In genomic region chr10:7433861-7434260, GRCh38 we compare ENCODE assay signal across 16 cellular contexts. TPM values are rescaled to one million over a fixed set of nuclear protein-coding genes. Genes with fewer than 3 reads are reported as not detected.
A peak's percentile ranks its signal among the peaks of the same experiment; 100 is the strongest.
DNase-seq lines count a peak whose midpoint lies in the region; ATAC-seq, FAIRE-seq and TF ChIP-seq lines count a peak whose summit lies in the region.
"Had no signal": no experiment of that assay in that cellular context is flagged by ENCODE, and none has a peak within 500 bp of the region (broad histone marks: within the 10 kb centered on the region; RNA-seq: fewer than 3 reads in every experiment).

No MANE protein-coding gene starts in this region.

- intact Hi-C loops in dorsolateral prefrontal cortex (cut with DNase I) (no loop called here), esophagus squamous epithelium (cut with DNase I) (no loop called here)

- H3K27ac Mint-ChIP-seq in nephron, result peak overlapping the region; percentile 49 to 84 (median 61)

- peak overlapping the region in 2 of 3 experiments; percentile 60 to 64 for H3K4me3 Mint-ChIP-seq in nephron

- ATAC-seq in A549, result no peak
- ATAC-seq: GM12878 had no signal

- no peak overlapping the region; the same call in 2 of the 3 replicates for H3K4me3 ChIP-seq in A549
- no peak overlapping the region for H3K4me3 ChIP-seq in OCI-LY1 (ENCODE audit: low read depth, low read length, poor library complexity, severe bottlenecking)
- peak overlapping the region in 33 of 59 donors; percentile 2 to 54 (median 28) for H3K4me3 ChIP-seq in dorsolateral prefrontal cortex
- no peak overlapping the region for H3K4me3 ChIP-seq in esophagus squamous epithelium
- H3K4me3 ChIP-seq: GM12878, PC-9 had no signal

- H3K27me3 Mint-ChIP-seq in nephron (ENCODE audit: low read depth), result peaks cover 12% of the 10 kb centered on the region

- no peaks in the 10 kb centered on the region for H3K79me2 ChIP-seq in OCI-LY1 (ENCODE audit: insufficient read depth, low read length)

- peak overlapping the region; percentile 94; the same call in 1 of the 2 replicates for H2AFZ ChIP-seq in OCI-LY1 (ENCODE audit: low read length)
- H2AFZ ChIP-seq: PC-9 had no signal

- TF ChIP-seq POLR2A in A549 (IDR thresholded peaks at IDR 0.05; ENCODE audit: low read length) (no peak), esophagus squamous epithelium (IDR thresholded peaks at IDR 0.05) (no peak)

- no peaks in the 10 kb centered on the region for H4K20me1 ChIP-seq in OCI-LY1 (ENCODE audit: insufficient read depth, low read length)

- H3K27ac ChIP-seq in A549 (no peak overlapping the region), OCI-LY1 (ENCODE audit: low read depth, low read length, poor library complexity, severe bottlenecking) (no peak overlapping the region), dorsolateral prefrontal cortex (no peak overlapping the region), esophagus squamous epithelium (no peak overlapping the region)
- H3K27ac ChIP-seq: 22Rv1, C4-2B, PC-9 had no signal

- H3K27me3 ChIP-seq in OCI-LY1 (ENCODE audit: insufficient read depth, low read length) (no peaks in the 10 kb centered on the region), dorsolateral prefrontal cortex (peaks cover 0 to 30% (median 0%) of the 10 kb centered on the region in 45 donors), esophagus squamous epithelium (peaks cover 0 to 50% (median 0%) of the 10 kb centered on the region in 4 donors)

- no peak for TF ChIP-seq EP300 in A549 (IDR thresholded peaks at IDR 0.05)

- H3F3A ChIP-seq in OCI-LY1 (ENCODE audit: insufficient read depth, low read length), result no peaks in the 10 kb centered on the region

- DNase-seq in A549 (ENCODE audit: low read depth in 1 of 2, low spot score in 1 of 2) (no peak), dorsolateral prefrontal cortex (no peak), T1000 (lab: John Stamatoyannopoulos, UW) (no peak), esophagus squamous epithelium (lab: John Stamatoyannopoulos, UW) (no peak), GM19239 (ENCODE audit: insufficient read length, low spot score) (no peak)
- DNase-seq in stimulated activated naive CD4-positive, alpha-beta T cell treated with Interleukin-2 at 50 U/mL for 16 hours (lab: John Stamatoyannopoulos, UW), result no peak
- DNase-seq: NCI-H2029 treated with DMSO at 0.1 percent for 48 hours; NK-92 treated with Interleukin-12 subunit alpha and Interleukin-12 subunit beta, amount 100 ng/mL, for 24 hours; PC-9; Right ventricle myocardium superior had no signal

- POLR2A ChIA-PET in A549 (lab: Yijun Ruan, JAX), result no interaction called here

- TF ChIP-seq CTCF in A549 (IDR thresholded peaks at IDR 0.05) (no peak), OCI-LY1 (IDR thresholded peaks at IDR 0.05; ENCODE audit: low read length) (no peak), dorsolateral prefrontal cortex (IDR thresholded peaks at IDR 0.05 in 54 of 56, conservative IDR thresholded peaks at IDR 0.05 in 2 of 56; ENCODE audit: low read depth in 1 of 56, partially characterized antibody in 56 of 56) (no peak), nephron (IDR thresholded peaks at IDR 0.05; ENCODE audit: unreplicated experiment in 3 of 3) (no peak), esophagus squamous epithelium (IDR thresholded peaks at IDR 0.05) (no peak)

- H3K9ac ChIP-seq in OCI-LY1 (ENCODE audit: low read length), result no peak overlapping the region

- FAIRE-seq in A549 (lab: Jason Lieb, UNC) (no peak), GM19239 (lab: Jason Lieb, UNC) (no peak)
- FAIRE-seq: GM12878, HTR-8/SVneo had no signal

- no peaks in the 10 kb centered on the region for H3K36me3 ChIP-seq in OCI-LY1 (ENCODE audit: insufficient read depth, low read length)
- H3K36me3 ChIP-seq in esophagus squamous epithelium, result no peaks in the 10 kb centered on the region

- CTCF ChIA-PET in A549 (lab: Yijun Ruan, JAX), result interaction anchor here (0.6 kb wide), 1 partner anchor 749 kb away, joined by 5 read pairs; no protein-coding TSS in a partner anchor

- no peak for TF ChIP-seq RAD21 in A549 (conservative IDR thresholded peaks at IDR 0.05 in 1 of 2, IDR thresholded peaks at IDR 0.05 in 1 of 2)

- WGBS in A549 (ENCODE audit: missing lambda C conversion rate), result 71% methylated on average over 8 of the region's 8 CpGs
- 37 to 55% methylated on average over 6 to 7 of the region's 8 CpGs for WGBS in esophagus squamous epithelium, 2 donors

- no peaks in the 10 kb centered on the region for H3K36me3 Mint-ChIP-seq in nephron (ENCODE audit: low read depth)

- H3K9me3 ChIP-seq in A549 (no peaks in the 10 kb centered on the region; the same call in 2 of the 3 replicates), OCI-LY1 (ENCODE audit: low read length) (peaks cover 5% of the 10 kb centered on the region), esophagus squamous epithelium (no peaks in the 10 kb centered on the region)

- H3K4me2 ChIP-seq in A549 (peak overlapping the region; percentile 55), OCI-LY1 (ENCODE audit: low read length) (no peak overlapping the region)
- H3K4me2 ChIP-seq: PC-9 had no signal

- H3K4me1 ChIP-seq in A549, result no peaks in the 10 kb centered on the region
- peaks cover 39% of the 10 kb centered on the region for H3K4me1 ChIP-seq in OCI-LY1 (ENCODE audit: insufficient read depth, low read length, severe bottlenecking)
- peaks cover 0 to 11% (median 0%) of the 10 kb centered on the region in 3 donors for H3K4me1 ChIP-seq in esophagus squamous epithelium

- H3K4me1 Mint-ChIP-seq in nephron, result peaks cover 18% of the 10 kb centered on the region

- H3K9me3 Mint-ChIP-seq in nephron, result no peaks in the 10 kb centered on the region

- H3K9me2 ChIP-seq in OCI-LY1 (ENCODE audit: low read depth, low read length), result no peaks in the 10 kb centered on the region

TF ChIP-seq in A549, 52 proteins besides CTCF, POLR2A, EP300 and RAD21:
- TF ChIP-seq CEBPB (IDR thresholded peaks at IDR 0.05) (no peak), E2F6 (IDR thresholded peaks at IDR 0.05; ENCODE audit: borderline replicate concordance, low read depth) (no peak), HES2 (IDR thresholded peaks at IDR 0.05) (no peak), REST (IDR thresholded peaks at IDR 0.05) (no peak), NR3C1 (IDR thresholded peaks at IDR 0.05) (no peak)

RNA-seq across cellular contexts. Expression of gene SFMBT2, which starts 23.0 kb away (rescaled TPM):
- polyA plus RNA-seq in A549 (2011; rRNA removed) (10.2 and 10.3 TPM in 2 replicates), A549 (2017; fragmentation: RNase III; extraction: RNeasy Plus Mini Kit Qiagen cat#74134 plus additional on column Dnase treatment) (8.8 to 10.2 TPM (median 9.6 TPM) in 3 replicates)
- 4.6 and 5.9 TPM in 2 replicates for polyA plus RNA-seq in A549 (2012; cell fraction: cytosol; rRNA removed)
- 12.6 and 21.2 TPM in 2 replicates for polyA plus RNA-seq in A549 (2012; cell fraction: nucleus; rRNA removed)
- polyA minus RNA-seq in A549 (2011; rRNA and poly(A)+ RNA removed), result 15.2 and 17.6 TPM in 2 replicates
- total RNA-seq in dorsolateral prefrontal cortex (10 to 100 TPM; 14.7 to 38.1 (median 24.3) TPM), esophagus squamous epithelium (1 to 10 TPM in 3 of 4 donors, under 1 TPM in 1; 0.72 to 5.0 (median 1.4) TPM)

Comparison
In these comparisons a context has a peak if more than half of its experiments do, and no peak if none do; other contexts are left out.
1. H3K4me3 ChIP-seq: peak in dorsolateral prefrontal cortex (33 of 59); none in A549 (single experiment), OCI-LY1 (single experiment) and esophagus squamous epithelium (0 of 4).